8 cellular contexts compared by ENCODE assay signal in the genomic region with DNA sequence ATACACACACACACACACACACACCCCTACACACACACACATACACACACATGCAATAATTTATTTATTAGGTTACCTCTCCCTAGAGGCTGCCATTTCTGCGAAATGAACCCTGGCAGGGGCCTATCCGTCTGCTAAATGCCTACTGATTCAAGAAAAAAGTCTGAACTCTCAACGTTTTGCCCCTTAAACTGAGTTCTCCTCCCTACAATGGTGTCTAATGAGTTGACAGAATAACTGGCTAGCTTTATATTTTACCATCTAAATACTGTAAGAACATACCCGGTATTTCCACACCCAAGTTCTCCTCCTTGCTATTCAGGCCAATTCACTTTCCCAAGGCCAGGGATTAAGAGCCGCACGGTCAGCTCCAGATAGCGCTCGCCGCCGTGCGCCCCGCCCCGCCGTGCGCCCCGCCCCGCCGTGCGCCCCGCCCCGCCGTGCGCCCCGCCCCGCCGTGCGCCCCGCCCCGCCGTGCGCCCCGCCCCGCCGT. TPM values are rescaled to one million over a fixed set of nuclear protein-coding genes. Genes with fewer than 3 reads are reported as not detected.
DNase-seq lines count a peak whose midpoint lies in the region; ATAC-seq, FAIRE-seq and TF ChIP-seq lines count a peak whose summit lies in the region.

No MANE protein-coding gene starts in this region.

- H3K9me3 ChIP-seq in HepG2 (ENCODE audit: low read length) (no peaks in the 10 kb centered on the region), testis (no peaks in the 10 kb centered on the region)

- no peak overlapping the region for H3K27ac ChIP-seq in HepG2 (ENCODE audit: extremely low read length, insufficient read depth, low read length)
- peak overlapping the region in 1 of 2 donors; percentile 18 for H3K27ac ChIP-seq in testis

- no peak for FAIRE-seq in HepG2 (lab: Jason Lieb, UNC)

- H4K20me1 ChIP-seq in HepG2 (ENCODE audit: insufficient read depth, low read length), result no peaks in the 10 kb centered on the region

- peak overlapping the region; percentile 61 to 80 (median 70) for H3K4me3 ChIP-seq in HepG2 (replicated peaks in 1 of 3; ENCODE audit: insufficient read depth in 1 of 3, low read depth in 2 of 3, low read length in 3 of 3)
- H3K4me3 ChIP-seq in testis, result peak overlapping the region; percentile 29 to 92

- BruUV-seq in HepG2 (replicated peaks; lab: Mats Ljungman, UMichigan), result no TSS peak

- TF ChIP-seq POLR2A in HepG2 (IDR thresholded peaks at IDR 0.05; ENCODE audit: insufficient read depth in 1 of 2, low read depth in 2 of 2, low read length in 2 of 2) (peak in 1 of 2 experiments; percentile 3; a peak in 2 of 4 replicates), testis (IDR thresholded peaks at IDR 0.05) (no peak)

- intact Hi-C loops in HepG2 (cut with micrococcal nuclease; ENCODE audit: unreplicated experiment) (no loop called here), testis (cut with DNase I; ENCODE audit: low total_unique reads) (no loop called here)

- H2AFZ ChIP-seq in HepG2 (ENCODE audit: low read length), result peak overlapping the region; percentile 95

- CTCF ChIA-PET in HepG2 (lab: Yijun Ruan, JAX; ENCODE audit: low intra/inter-chr PET ratio, low total read pairs), result no interaction called here

- POLR2A ChIA-PET in HepG2 (lab: Yijun Ruan, JAX), result no interaction called here

- ATAC-seq in GM21423 (IDR thresholded peaks at IDR 0.05; ENCODE audit: unreplicated experiment) (peak; percentile 50), HG03565 (IDR thresholded peaks at IDR 0.05; ENCODE audit: unreplicated experiment) (peak; percentile 38), HepG2 (peak; percentile 92)

- DNase-seq in NCI-H2029 treated with DMSO at 0.1 percent for 48 hours (lab: John Stamatoyannopoulos, UW), result peak; percentile 44
- no peak for DNase-seq in NCI-H2029 (lab: John Stamatoyannopoulos, UW)
- DNase-seq in RKO (ENCODE audit: low spot score), result peak; percentile 75
- DNase-seq in dedifferentiated amniotic fluid mesenchymal stem cell (ENCODE audit: extremely low spot score), result peak; percentile 35
- DNase-seq in HepG2 (ENCODE audit: low spot score), result peak; percentile 48
- DNase-seq in testis, result no peak

- H3K27me3 ChIP-seq in HepG2 (ENCODE audit: control insufficient read depth in 1 of 2, insufficient read depth in 2 of 2, low read length in 2 of 2), result peaks cover 0 to 4% of the 10 kb centered on the region in 2 experiments; a peak in 1 of 5 replicates
- H3K27me3 ChIP-seq in testis, result no peaks in the 10 kb centered on the region

- H3K36me3 ChIP-seq in HepG2 (replicated peaks in 1 of 2; ENCODE audit: control insufficient read depth in 1 of 2, insufficient read depth in 2 of 2, low read length in 2 of 2) (peaks cover 0 to 10% of the 10 kb centered on the region in 2 experiments; a peak in 1 of 5 replicates), testis (ENCODE audit: low read depth, missing control alignments) (no peaks in the 10 kb centered on the region)

- H3K79me2 ChIP-seq in HepG2 (ENCODE audit: insufficient read depth, low read length), result peaks cover 25% of the 10 kb centered on the region

- WGBS in HepG2 (ENCODE audit: low lambda C conversion rate), result 6% methylated on average over 7 of the region's 34 CpGs
- 3 to 5% methylated on average over 10 to 17 of the region's 34 CpGs for WGBS in testis, 2 donors

- TF ChIP-seq EP300 in HepG2 (IDR thresholded peaks at IDR 0.05; ENCODE audit: low read depth in 2 of 2, low read length in 2 of 2), result no peak
- no peak for TF ChIP-seq EP300 in HepG2 (CRISPR knock-in tag; IDR thresholded peaks at IDR 0.05; ENCODE audit: borderline replicate concordance)

- peak overlapping the region; percentile 70 for H3K9ac ChIP-seq in HepG2 (ENCODE audit: insufficient read depth, low read depth, low read length)

- no peak for TF ChIP-seq CTCF in HepG2 (CRISPR knock-in tag; IDR thresholded peaks at IDR 0.05)
- no peak for TF ChIP-seq CTCF in testis (IDR thresholded peaks at IDR 0.05)

- in situ Hi-C loops in HepG2 (cut with HindIII; ENCODE audit: extremely low pct_ligation_motif_present, low pct_unique_long_range_greater_than_20kb), result no loop called here

- peak overlapping the region; percentile 95 for H3K4me2 ChIP-seq in HepG2 (ENCODE audit: low read depth, low read length)

- H3K4me1 ChIP-seq in HepG2 (ENCODE audit: insufficient read depth, low read length), result peaks cover 27% of the 10 kb centered on the region
- H3K4me1 ChIP-seq in testis, result peaks cover 4% of the 10 kb centered on the region

- TF ChIP-seq RAD21 in HepG2 (CRISPR knock-in tag; IDR thresholded peaks at IDR 0.05), result no peak

TF ChIP-seq in HepG2, 621 proteins besides CTCF, POLR2A, EP300 and RAD21:
- TF ChIP-seq, protein P1, sequence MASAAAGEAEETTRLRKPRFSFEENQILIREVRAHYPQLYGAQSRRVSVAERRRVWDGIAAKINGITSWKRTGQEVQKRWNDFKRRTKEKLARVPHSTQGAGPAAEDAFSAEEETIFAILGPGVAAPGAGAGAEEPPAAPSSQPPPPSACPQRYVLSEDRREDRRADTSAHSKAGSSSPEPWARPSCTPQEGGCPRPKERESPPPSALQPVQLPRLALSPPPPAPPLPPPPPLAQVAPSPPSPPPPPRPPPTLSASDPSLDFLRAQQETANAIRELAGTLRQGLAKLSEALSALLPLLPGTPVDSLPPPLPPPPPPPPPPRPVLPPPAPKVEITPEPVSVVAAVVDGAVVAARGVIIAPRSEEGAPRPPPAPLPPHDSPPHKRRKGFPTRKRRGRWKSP (CRISPR knock-in tag; IDR thresholded peaks at IDR 0.05), result peak; percentile 13; the same call in 1 of the 2 replicates
- TF ChIP-seq ZNF333 (CRISPR knock-in tag; IDR thresholded peaks at IDR 0.05; ENCODE audit: borderline replicate concordance), result no peak

RNA-seq across cellular contexts. Expression of gene RNPC3, which starts 0.3 kb away (rescaled TPM):
- total RNA-seq in HepG2 (2016; rRNA removed; fragmentation: Illumina TruSeq; extraction: Trizol), result 4.9 and 9.1 TPM in 2 replicates
- 6.1 and 6.2 TPM in 2 replicates for total RNA-seq in HepG2 (2016; cell fraction: cytosol; rRNA removed; fragmentation: Illumina TruSeq; extraction: Trizol; ENCODE audit: low read depth)
- total RNA-seq in HepG2 (2016; cell fraction: insoluble cytoplasmic fraction; rRNA removed; fragmentation: Illumina TruSeq; extraction: Trizol), result 4.6 and 8.4 TPM in 2 replicates
- 3.5 and 3.8 TPM in 2 replicates for total RNA-seq in HepG2 (2016; cell fraction: membrane; rRNA removed; fragmentation: Illumina TruSeq; extraction: Trizol)
- 18.3 and 22.2 TPM in 2 replicates for total RNA-seq in HepG2 (2016; cell fraction: nucleus; rRNA removed; fragmentation: Illumina TruSeq; extraction: Trizol)
- polyA plus RNA-seq in HepG2 (2011; rRNA removed), result 18.8 and 22.1 TPM in 2 replicates
- polyA plus RNA-seq in HepG2 (2011; cell fraction: cytosol; rRNA removed), result 4.3 and 4.9 TPM in 2 replicates
- polyA plus RNA-seq in HepG2 (2011; cell fraction: nucleus; rRNA removed), result 30.7 and 40.2 TPM in 2 replicates
- 8.7 and 9.4 TPM in 2 replicates for polyA plus RNA-seq in HepG2 (2012)
- 2.1 TPM in 2 replicates for polyA plus RNA-seq in HepG2 (2016; cell fraction: cytosol; fragmentation: Illumina TruSeq; extraction: Trizol; ENCODE audit: low read depth)
- polyA plus RNA-seq in HepG2 (2016; cell fraction: insoluble cytoplasmic fraction; fragmentation: Illumina TruSeq; extraction: Trizol; ENCODE audit: low read depth), result 7.4 and 8.0 TPM in 2 replicates
- polyA plus RNA-seq in HepG2 (2016; cell fraction: membrane; fragmentation: Illumina TruSeq; extraction: Trizol; ENCODE audit: low read depth), result 2.9 and 3.0 TPM in 2 replicates
- 30.2 and 32.3 TPM in 2 replicates for polyA plus RNA-seq in HepG2 (2016; cell fraction: nucleus; fragmentation: Illumina TruSeq; extraction: Trizol; ENCODE audit: insufficient read depth, low read depth)
- polyA minus RNA-seq in HepG2 (2011; rRNA and poly(A)+ RNA removed; ENCODE audit: low replicate concordance), result 9.1 and 23.5 TPM in 2 replicates
- polyA minus RNA-seq in HepG2 (2011; cell fraction: cytosol; rRNA and poly(A)+ RNA removed), result 1.5 and 7.0 TPM in 2 replicates
- polyA minus RNA-seq in HepG2 (2011; cell fraction: nucleus; rRNA and poly(A)+ RNA removed), result 72.6 and 74.3 TPM in 2 replicates
- total RNA-seq in testis, result 10 to 100 TPM; 48.6 to 62.0 TPM
- 18.7 TPM for polyA plus RNA-seq in testis (ENCODE audit: insufficient read depth, low read depth, low replicate concordance)

RNA-seq across cellular contexts. Expression of gene AMY2B, which starts 46.2 kb away (rescaled TPM):
- total RNA-seq in HepG2 (2016; rRNA removed; fragmentation: Illumina TruSeq; extraction: Trizol) (0.18 and 1.3 TPM in 2 replicates), testis (10 to 100 TPM; 16.0 to 19.4 TPM)
- total RNA-seq in HepG2 (2016; cell fraction: cytosol; rRNA removed; fragmentation: Illumina TruSeq; extraction: Trizol; ENCODE audit: low read depth), result 1.9 and 2.6 TPM in 2 replicates
- total RNA-seq in HepG2 (2016; cell fraction: insoluble cytoplasmic fraction; rRNA removed; fragmentation: Illumina TruSeq; extraction: Trizol), result 0.64 and 1.4 TPM in 2 replicates
- total RNA-seq in HepG2 (2016; cell fraction: membrane; rRNA removed; fragmentation: Illumina TruSeq; extraction: Trizol), result 1.1 and 1.8 TPM in 2 replicates
- total RNA-seq in HepG2 (2016; cell fraction: nucleus; rRNA removed; fragmentation: Illumina TruSeq; extraction: Trizol), result 2.5 and 3.7 TPM in 2 replicates
- polyA plus RNA-seq in HepG2 (2011; rRNA removed) (1.9 and 2.5 TPM in 2 replicates), testis (ENCODE audit: insufficient read depth, low read depth, low replicate concordance) (6.6 TPM)
- polyA plus RNA-seq in HepG2 (2011; cell fraction: cytosol; rRNA removed), result 0.13 and 0.17 TPM in 2 replicates
- 4.5 and 7.6 TPM in 2 replicates for polyA plus RNA-seq in HepG2 (2011; cell fraction: nucleus; rRNA removed)
- polyA plus RNA-seq in HepG2 (2012), result 2.3 and 2.6 TPM in 2 replicates
- polyA plus RNA-seq in HepG2 (2016; cell fraction: cytosol; fragmentation: Illumina TruSeq; extraction: Trizol; ENCODE audit: low read depth), result 0.08 and 0.12 TPM in 2 replicates
- 0.11 and 0.68 TPM in 2 replicates for polyA plus RNA-seq in HepG2 (2016; cell fraction: insoluble cytoplasmic fraction; fragmentation: Illumina TruSeq; extraction: Trizol; ENCODE audit: low read depth)
- polyA plus RNA-seq in HepG2 (2016; cell fraction: membrane; fragmentation: Illumina TruSeq; extraction: Trizol; ENCODE audit: low read depth), result 0.06 TPM in 1 of 2 replicates, not detected in the other
- polyA plus RNA-seq in HepG2 (2016; cell fraction: nucleus; fragmentation: Illumina TruSeq; extraction: Trizol; ENCODE audit: insufficient read depth, low read depth), result 5.2 and 6.5 TPM in 2 replicates
- 0.36 and 0.61 TPM in 2 replicates for polyA minus RNA-seq in HepG2 (2011; rRNA and poly(A)+ RNA removed; ENCODE audit: low replicate concordance)
- not detected in 2 replicates for polyA minus RNA-seq in HepG2 (2011; cell fraction: cytosol; rRNA and poly(A)+ RNA removed)
- 5.4 and 7.0 TPM in 2 replicates for polyA minus RNA-seq in HepG2 (2011; cell fraction: nucleus; rRNA and poly(A)+ RNA removed)

Comparison
In these comparisons a context has a peak if more than half of its experiments do, and no peak if none do; other contexts are left out.
1. DNase-seq: peak in NCI-H2029 treated with DMSO at 0.1 percent for 48 hours (single experiment), RKO (single experiment), dedifferentiated amniotic fluid mesenchymal stem cell (single experiment) and HepG2 (single experiment); none in NCI-H2029 (single experiment) and testis (single experiment).
2. ATAC-seq: peak in every context shown above with its lines; median percentile 92 in HepG2; 50 in GM21423; 38 in HG03565.